In the genomic region with DNA sequence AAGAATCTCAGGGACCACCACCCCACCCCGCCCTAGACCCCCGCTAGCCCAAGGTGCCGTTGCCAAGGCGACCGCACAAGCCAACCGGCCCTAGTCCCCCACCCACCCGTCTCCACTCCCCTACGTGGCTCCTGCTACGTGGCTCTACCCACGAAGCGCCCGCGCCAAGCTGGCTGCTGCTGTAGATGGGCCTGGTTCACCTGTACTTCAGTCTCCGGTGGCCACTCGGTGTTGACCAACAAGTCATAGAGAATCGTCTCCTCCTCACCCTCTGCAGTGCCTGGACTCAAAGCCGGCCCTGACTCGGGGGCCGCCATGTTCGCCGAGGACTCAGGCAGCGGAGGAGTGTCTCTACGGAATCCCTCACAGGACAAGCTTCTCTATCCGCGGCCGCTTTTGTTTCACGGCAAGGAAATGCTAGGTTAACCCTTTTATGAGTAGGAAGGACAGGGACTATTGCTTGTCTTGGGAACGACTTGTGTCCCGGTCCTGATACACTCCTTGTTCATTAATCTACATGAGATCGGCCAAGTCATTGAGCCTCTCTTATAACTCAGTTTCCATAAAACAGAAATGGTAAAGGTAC, we compare ENCODE assay signal across 8 cellular contexts. TPM values are rescaled to one million over a fixed set of nuclear protein-coding genes. Genes with fewer than 3 reads are reported as not detected.
DNase-seq lines count a peak whose midpoint lies in the region; ATAC-seq and TF ChIP-seq lines count a peak whose summit lies in the region.

A gene (minus strand): TSS at position 347 of the 586 bp plus-strand sequence. CDS start 30 bp downstream, at position 317.

- peak; percentile 80 for TF ChIP-seq POLR2A in GM15510 (IDR thresholded peaks at IDR 0.05; ENCODE audit: borderline replicate concordance, extremely low read depth, insufficient read length)

- no peaks in the 10 kb centered on the region for H3K36me3 ChIP-seq in right atrium auricular region
- H3K36me3 ChIP-seq in psoas muscle (ENCODE audit: insufficient read depth in 1 of 2, low read depth in 1 of 2), result peaks cover 0 to 11% of the 10 kb centered on the region in 2 donors
- no peaks in the 10 kb centered on the region for H3K36me3 ChIP-seq in urinary bladder (ENCODE audit: insufficient read depth)

- ATAC-seq in HG02870 (IDR thresholded peaks at IDR 0.05; ENCODE audit: unreplicated experiment) (peak; percentile 74), psoas muscle (peak; percentile 92 to 99 (median 96))

- H3K4me1 ChIP-seq in right atrium auricular region, result peaks cover 0 to 26% of the 10 kb centered on the region in 2 donors
- peaks cover 26% of the 10 kb centered on the region for H3K4me1 ChIP-seq in psoas muscle
- H3K4me1 ChIP-seq in urinary bladder (ENCODE audit: insufficient read depth), result peaks cover 2% of the 10 kb centered on the region

- no peaks in the 10 kb centered on the region for H3K9me3 ChIP-seq in right atrium auricular region
- H3K9me3 ChIP-seq in psoas muscle, result no peaks in the 10 kb centered on the region

- H3K4me3 ChIP-seq in right atrium auricular region (peak within 1 kb of the TSS; percentile 92 to 93), psoas muscle (peak within 1 kb of the TSS; percentile 90), urinary bladder (ENCODE audit: low read depth, low read length) (peak within 1 kb of the TSS; percentile 94)

- peak; percentile 86 for DNase-seq in NCI-H1694 treated with DMSO at 0.1 percent for 48 hours (lab: John Stamatoyannopoulos, UW)
- peak; percentile 86 for DNase-seq in right atrium auricular region (ENCODE audit: low spot score)
- peak; percentile 86 to 89 for DNase-seq in psoas muscle

- H3K27me3 ChIP-seq in right atrium auricular region, result no peaks in the 10 kb centered on the region
- no peaks in the 10 kb centered on the region for H3K27me3 ChIP-seq in psoas muscle (ENCODE audit: insufficient read depth in 3 of 3, low read length in 2 of 3)

- TF ChIP-seq CTCF in right atrium auricular region (IDR thresholded peaks at IDR 0.05) (no peak), psoas muscle (IDR thresholded peaks at IDR 0.05) (no peak)

- WGBS in psoas muscle, 3 donors, result 0 to 1% (median 0%) methylated on average over 24 to 30 of the region's 30 CpGs
- WGBS in urinary bladder, result under 1% methylated on average over 30 of the region's 30 CpGs

- peak within 1 kb of the TSS; percentile 44 for H3K27ac ChIP-seq in angular gyrus (ENCODE audit: low read depth, low read length)
- H3K27ac ChIP-seq in right atrium auricular region, result peak within 1 kb of the TSS; percentile 77 to 88
- H3K27ac ChIP-seq in psoas muscle, result peak within 1 kb of the TSS; percentile 78
- H3K27ac ChIP-seq in urinary bladder (ENCODE audit: low read depth), result peak within 1 kb of the TSS; percentile 27

- intact Hi-C loops in T-helper 2 cell treated with Interferon-gamma antibody and Interleukin-4, amounts not matched to agents 100 ng/mL and 5 ng/mL, for 36 hours (cut with micrococcal nuclease), result loop anchor here (1.0 to 5.0 kb wide), 5 partner anchors 30 to 419 kb away; a partner anchor contains a TSS
- intact Hi-C loops in psoas muscle (cut with DNase I), result loop anchor here in 1 of 2 donors (1.0 kb wide), 1 partner anchor 30 kb away; a partner anchor contains a TSS

RNA-seq across cellular contexts. Expression of the gene that starts here (rescaled TPM):
- total RNA-seq in T-helper 2 cell treated with Interferon-gamma antibody and Interleukin-4, amounts not matched to agents 100 ng/mL and 5 ng/mL, for 36 hours, result 34.1 and 36.0 TPM in 2 replicates
- total RNA-seq in right atrium auricular region, result 10 to 100 TPM; 31.1 to 39.1 TPM
- 10 to 100 TPM; 27.0 to 52.8 (median 35.7) TPM for total RNA-seq in psoas muscle
- polyA plus RNA-seq in psoas muscle, result 10 to 100 TPM; 19.5 to 24.7 (median 21.9) TPM
- 118 TPM for total RNA-seq in urinary bladder
- 26.0 TPM for polyA plus RNA-seq in urinary bladder

Comparison
In these comparisons a context has a peak if more than half of its experiments do, and no peak if none do; other contexts are left out.
1. Peak in every context shown above with its lines: DNase-seq, ATAC-seq, H3K4me3 ChIP-seq and H3K27ac ChIP-seq.
2. H3K27ac ChIP-seq: peak in every context shown above with its lines; median percentile 82 in right atrium auricular region; 78 in psoas muscle; 44 in angular gyrus; 27 in urinary bladder.